In genomic region chr4:181830404-181831035, GRCh38 we compare ENCODE assay signal across 30 cellular contexts.
DNase-seq lines count a peak whose midpoint lies in the region; ATAC-seq and TF ChIP-seq lines count a peak whose summit lies in the region.
"Had no signal": no experiment of that assay in that cellular context is flagged by ENCODE, and none has a peak within 500 bp of the region (broad histone marks: within the 10 kb centered on the region; RNA-seq: fewer than 3 reads in every experiment).

No MANE protein-coding gene starts in this region.

- intact Hi-C loops in right lobe of liver (cut with DNase I): no loop called here

- H3K27ac ChIP-seq in right lobe of liver: no peak overlapping the region
- H3K27ac ChIP-seq: ascending aorta, left lung, RWPE1, suprapubic skin, vagina had no signal

- no peaks in the 10 kb centered on the region for H3K4me1 ChIP-seq in right lobe of liver
- H3K4me1 ChIP-seq: ascending aorta, BE2C, left lung, suprapubic skin, vagina had no signal

- ATAC-seq in GM19351 (IDR thresholded peaks at IDR 0.05; ENCODE audit: unreplicated experiment) (peak; percentile 77), HG02610 (IDR thresholded peaks at IDR 0.05; ENCODE audit: unreplicated experiment) (peak; percentile 63), HG03442 (IDR thresholded peaks at IDR 0.05; ENCODE audit: unreplicated experiment) (peak; percentile 72), right lobe of liver (no peak)
- ATAC-seq: activated CD8-positive, alpha-beta T cell treated with anti-CD3 and anti-CD28 coated beads, Interleukin-2, amount 10 ng/mL, durations not matched to agents 7 days and 5 days; activated T-cell treated with anti-CD3 and anti-CD28 coated beads, Interleukin-2, amount 50 U/mL, for 4 hours; esophagus mucosa; left lung; mucosa of descending colon; SK-N-SH treated with all-trans-retinoic acid at 6 μM for 48 hours had no signal

- no peak for TF ChIP-seq POLR2A in right lobe of liver (IDR thresholded peaks at IDR 0.05)

- H3K36me3 ChIP-seq in right lobe of liver: no peaks in the 10 kb centered on the region
- H3K36me3 ChIP-seq: ascending aorta, BE2C, left lung, suprapubic skin, vagina had no signal

- no peaks in the 10 kb centered on the region for H3K9me3 ChIP-seq in right lobe of liver
- H3K9me3 ChIP-seq: ascending aorta, BE2C, left lung, mucosa of descending colon, suprapubic skin, vagina had no signal

- no peaks in the 10 kb centered on the region for H3K27me3 ChIP-seq in right lobe of liver
- H3K27me3 ChIP-seq: ascending aorta, BE2C, left lung, suprapubic skin, vagina had no signal

- no peak overlapping the region for H3K4me3 ChIP-seq in right lobe of liver
- H3K4me3 ChIP-seq: ascending aorta, left lung, mucosa of descending colon, suprapubic skin, vagina had no signal

- TF ChIP-seq CTCF in GM10266 (IDR thresholded peaks at IDR 0.05; ENCODE audit: control insufficient read depth, insufficient read depth, low read depth, missing control alignments) (no peak), right lobe of liver (IDR thresholded peaks at IDR 0.05) (no peak)

- DNase-seq in GM10266 (ENCODE audit: extremely low spot score): peak; percentile 9
- no peak for DNase-seq in DMS 273 treated with DMSO at 0.1 percent for 48 hours (lab: John Stamatoyannopoulos, UW)
- DNase-seq in GDM1 (lab: John Stamatoyannopoulos, UW): no peak
- no peak for DNase-seq in stimulated activated CD4-positive, alpha-beta T cell treated with anti-CD3 and anti-CD28 coated beads, Interleukin-4, amount 100 ng/mL, for 1 hour
- DNase-seq in right lobe of liver: no peak
- DNase-seq: activated CD4-positive, CD25-positive, alpha-beta regulatory T cell; activated CD8-positive, alpha-beta T cell treated with anti-CD3 and anti-CD28 coated beads, Interleukin-2, amount 10 ng/mL, durations not matched to agents 7 days and 5 days; activated naive CD4-positive, alpha-beta T cell treated with anti-CD3 and anti-CD28 coated beads, Interleukin-2, amount 50 U/mL, for 16 hours; activated T-cell treated with anti-CD3 and anti-CD28 coated beads, Interleukin-2, amount 50 U/mL, for 4 hours; BE2C; COR-L47; EL; Karpas-422; left lung; mucosa of descending colon; NCI-H1048; NCI-H2081; NCI-H446 treated with DMSO at 0.1 percent for 48 hours; small intestine; stimulated activated CD4-positive, alpha-beta T cell treated with anti-CD3 and anti-CD28 coated beads, Interleukin-2, amount 100 ng/mL, for 48 hours; T-helper 9 cell had no signal

- 38% methylated on average over 6 of the region's 6 CpGs for WGBS in right lobe of liver (ENCODE audit: insufficient coverage, low coverage, low lambda C conversion rate, missing lambda C conversion rate)

Comparison
In these comparisons a context has a peak if more than half of its experiments do, and no peak if none do; other contexts are left out.
1. ATAC-seq: peak in GM19351 (single experiment), HG02610 (single experiment) and HG03442 (single experiment); none in right lobe of liver (0 of 4).